Comparison of ENCODE assay signal across 34 cellular contexts in the genomic region with DNA sequence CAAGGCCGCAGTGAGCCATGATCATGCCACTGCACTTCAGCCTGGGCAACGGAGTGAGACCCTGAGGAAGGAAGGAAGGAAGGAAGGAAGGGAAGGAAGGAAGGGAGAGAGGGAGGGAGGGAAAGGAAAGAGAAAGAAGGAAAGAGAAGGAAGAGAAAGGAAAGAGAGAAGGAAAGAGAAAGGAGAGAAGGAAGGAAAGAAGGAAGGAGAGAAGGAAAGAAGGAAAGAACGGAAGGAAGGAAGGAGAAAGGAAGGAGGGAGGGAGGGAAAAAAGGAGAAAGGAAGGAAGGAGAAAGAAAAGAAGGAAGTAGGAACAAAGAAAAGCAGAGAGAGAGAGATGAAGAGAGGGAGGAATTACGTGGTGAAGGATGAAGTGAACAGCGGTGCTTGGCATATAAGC.
"Had no signal": no experiment of that assay in that cellular context is flagged by ENCODE, and none has a peak within 500 bp of the region (broad histone marks: within the 10 kb centered on the region; RNA-seq: fewer than 3 reads in every experiment).

No MANE protein-coding gene starts in this region.

- DNase-seq: activated CD4-positive, alpha-beta T cell treated with anti-CD3 and anti-CD28 coated beads for 36 hours; activated CD4-positive, alpha-beta T cell treated with anti-CD3 and anti-CD28 coated beads, Interleukin-2, amount 50 U/mL, for 1 hour; activated CD4-positive, alpha-beta T cell treated with anti-CD3 and anti-CD28 coated beads, Interleukin-2, amount 50 U/mL, for 48 hours; activated CD4-positive, CD25-positive, alpha-beta regulatory T cell treated with anti-CD3 and anti-CD28 coated beads, Interleukin-2, amount 50 U/mL, for 72 hours; activated CD8-positive, alpha-beta memory T cell treated with anti-CD3 and anti-CD28 coated beads, Interleukin-2, amount 10 ng/mL, durations not matched to agents 7 days and 5 days; activated CD8-positive, alpha-beta memory T cell treated with anti-CD3 and anti-CD28 coated beads, Interleukin-2, amount 50 U/mL, for 4 hours; activated CD8-positive, alpha-beta T cell treated with anti-CD3 and anti-CD28 coated beads, Interleukin-2, amount 10 ng/mL, durations not matched to agents 7 days and 5 days; activated effector memory CD4-positive, alpha-beta T cell treated with anti-CD3 and anti-CD28 coated beads, Interleukin-2, amount 50 U/mL, for 16 hours; activated naive CD4-positive, alpha-beta T cell treated with anti-CD3 and anti-CD28 coated beads for 36 hours; activated naive CD8-positive, alpha-beta T cell treated with anti-CD3 and anti-CD28 coated beads for 36 hours; activated naive CD8-positive, alpha-beta T cell treated with anti-CD3 and anti-CD28 coated beads, Interleukin-2, amount 50 U/mL, for 24 hours; activated T-cell treated with anti-CD3 and anti-CD28 coated beads, Interleukin-2, amount 50 U/mL, for 1 hour; activated T-cell treated with anti-CD3 and anti-CD28 coated beads, Interleukin-2, amount 50 U/mL, for 48 hours; adrenal gland; amygdala; aorta; body of pancreas; caudate nucleus; cortex of kidney; effector CD8-positive, alpha-beta T cell; foreskin keratinocyte; gastrocnemius medialis; glutamatergic neuron; heart left ventricle; T-helper 1 cell; T-helper 17 cell; T1000; WERI-Rb-1 had no signal

- H3K27me3 ChIP-seq: body of pancreas, foreskin keratinocyte, gastrocnemius medialis had no signal

- ATAC-seq: activated CD4-positive, alpha-beta T cell treated with anti-CD3 and anti-CD28 coated beads for 36 hours; activated CD8-positive, alpha-beta memory T cell treated with anti-CD3 and anti-CD28 coated beads, Interleukin-2, amount 10 ng/mL, durations not matched to agents 7 days and 5 days; activated CD8-positive, alpha-beta T cell treated with anti-CD3 and anti-CD28 coated beads, Interleukin-2, amount 10 ng/mL, durations not matched to agents 7 days and 5 days; activated naive CD8-positive, alpha-beta T cell treated with anti-CD3 and anti-CD28 coated beads, Interleukin-2, amount 50 U/mL, for 24 hours; body of pancreas; esophagus mucosa; foreskin keratinocyte; gastrocnemius medialis; heart left ventricle; T-helper 17 cell had no signal

- H3K9me3 ChIP-seq: adrenal gland, body of pancreas, gastrocnemius medialis, heart left ventricle had no signal

- H3K9me3 Mint-ChIP-seq: activated naive CD4-positive, alpha-beta T cell treated with anti-CD3 and anti-CD28 coated beads for 36 hours; activated naive CD4-positive, alpha-beta T cell treated with anti-CD3 and anti-CD28 coated beads, Interleukin-2, amount 50 U/mL, for 24 hours; activated naive CD8-positive, alpha-beta T cell treated with anti-CD3 and anti-CD28 coated beads for 36 hours; activated naive CD8-positive, alpha-beta T cell treated with anti-CD3 and anti-CD28 coated beads, Interleukin-2, amount 50 U/mL, for 24 hours; activated T-helper 1 cell treated with anti-CD3 and anti-CD28 coated beads, Interleukin-12 subunit alpha, Interleukin-12 subunit beta, Interleukin-2, Interleukin-4 antibody, amounts not matched to agents 30 ng/mL and 10 ng/mL and 1 ng/mL, durations not matched to agents 14 hours and 24 hours and 36 hours; activated T-helper 2 cell treated with anti-CD3 and anti-CD28 coated beads, Interferon-gamma antibody, Interleukin-2, Interleukin-4, amounts not matched to agents 10 μg/mL and 5 μg/mL and 100 μg/mL, durations not matched to agents 14 hours and 24 hours and 36 hours; T-helper 2 cell treated with Interferon-gamma antibody and Interleukin-4, amounts not matched to agents 5 μg/mL and 100 μg/mL, for 36 hours had no signal

- H3K36me3 Mint-ChIP-seq: activated CD8-positive, alpha-beta memory T cell treated with anti-CD3 and anti-CD28 coated beads, Interleukin-2, amount 10 ng/mL, durations not matched to agents 7 days and 5 days; activated naive CD4-positive, alpha-beta T cell treated with anti-CD3 and anti-CD28 coated beads, Interleukin-2, amount 50 U/mL, for 24 hours; activated naive CD8-positive, alpha-beta T cell treated with anti-CD3 and anti-CD28 coated beads for 36 hours had no signal

- H3K27ac Mint-ChIP-seq: activated CD4-positive, alpha-beta T cell treated with anti-CD3 and anti-CD28 coated beads for 36 hours; activated CD8-positive, alpha-beta memory T cell treated with anti-CD3 and anti-CD28 coated beads, Interleukin-2, amount 10 ng/mL, durations not matched to agents 7 days and 5 days; activated CD8-positive, alpha-beta T cell treated with anti-CD3 and anti-CD28 coated beads, Interleukin-2, amount 10 ng/mL, durations not matched to agents 7 days and 5 days; activated naive CD4-positive, alpha-beta T cell treated with anti-CD3 and anti-CD28 coated beads for 36 hours; activated naive CD4-positive, alpha-beta T cell treated with anti-CD3 and anti-CD28 coated beads, Interleukin-2, amount 50 U/mL, for 24 hours; activated naive CD8-positive, alpha-beta T cell treated with anti-CD3 and anti-CD28 coated beads for 36 hours; activated naive CD8-positive, alpha-beta T cell treated with anti-CD3 and anti-CD28 coated beads, Interleukin-2, amount 50 U/mL, for 24 hours; activated T-helper 1 cell treated with anti-CD3 and anti-CD28 coated beads, Interleukin-12 subunit alpha, Interleukin-12 subunit beta, Interleukin-2, Interleukin-4 antibody, amounts not matched to agents 30 ng/mL and 10 ng/mL and 1 ng/mL, durations not matched to agents 14 hours and 24 hours and 36 hours; activated T-helper 2 cell treated with anti-CD3 and anti-CD28 coated beads, Interferon-gamma antibody, Interleukin-2, Interleukin-4, amounts not matched to agents 10 μg/mL and 5 μg/mL and 100 μg/mL, durations not matched to agents 14 hours and 24 hours and 36 hours; T-helper 17 cell; T-helper 2 cell treated with Interferon-gamma antibody and Interleukin-4, amounts not matched to agents 5 μg/mL and 100 μg/mL, for 36 hours had no signal

- H3K27me3 Mint-ChIP-seq: activated CD4-positive, alpha-beta T cell treated with anti-CD3 and anti-CD28 coated beads for 36 hours; activated CD8-positive, alpha-beta memory T cell treated with anti-CD3 and anti-CD28 coated beads, Interleukin-2, amount 10 ng/mL, durations not matched to agents 7 days and 5 days; activated naive CD4-positive, alpha-beta T cell treated with anti-CD3 and anti-CD28 coated beads, Interleukin-2, amount 50 U/mL, for 24 hours; activated naive CD8-positive, alpha-beta T cell treated with anti-CD3 and anti-CD28 coated beads for 36 hours; activated naive CD8-positive, alpha-beta T cell treated with anti-CD3 and anti-CD28 coated beads, Interleukin-2, amount 50 U/mL, for 24 hours; T-helper 17 cell had no signal

- H3K27ac ChIP-seq: adrenal gland, body of pancreas, epithelial cell of prostate, foreskin keratinocyte, gastrocnemius medialis, heart left ventricle, WERI-Rb-1 had no signal

- H3K4me3 Mint-ChIP-seq: activated CD4-positive, alpha-beta T cell treated with anti-CD3 and anti-CD28 coated beads for 36 hours; activated CD8-positive, alpha-beta memory T cell treated with anti-CD3 and anti-CD28 coated beads, Interleukin-2, amount 10 ng/mL, durations not matched to agents 7 days and 5 days; activated CD8-positive, alpha-beta T cell treated with anti-CD3 and anti-CD28 coated beads, Interleukin-2, amount 10 ng/mL, durations not matched to agents 7 days and 5 days; activated naive CD4-positive, alpha-beta T cell treated with anti-CD3 and anti-CD28 coated beads for 36 hours; activated naive CD4-positive, alpha-beta T cell treated with anti-CD3 and anti-CD28 coated beads, Interleukin-2, amount 50 U/mL, for 24 hours; activated naive CD8-positive, alpha-beta T cell treated with anti-CD3 and anti-CD28 coated beads for 36 hours; activated naive CD8-positive, alpha-beta T cell treated with anti-CD3 and anti-CD28 coated beads, Interleukin-2, amount 50 U/mL, for 24 hours; activated T-helper 1 cell treated with anti-CD3 and anti-CD28 coated beads, Interleukin-12 subunit alpha, Interleukin-12 subunit beta, Interleukin-2, Interleukin-4 antibody, amounts not matched to agents 30 ng/mL and 10 ng/mL and 1 ng/mL, durations not matched to agents 14 hours and 24 hours and 36 hours; T-helper 17 cell; T-helper 2 cell treated with Interferon-gamma antibody and Interleukin-4, amounts not matched to agents 5 μg/mL and 100 μg/mL, for 36 hours had no signal

- H3K4me3 ChIP-seq: adrenal gland, body of pancreas, gastrocnemius medialis, heart left ventricle had no signal

- H3K36me3 ChIP-seq: adrenal gland, gastrocnemius medialis, heart left ventricle, WERI-Rb-1 had no signal

- H3K4me1 ChIP-seq: adrenal gland, body of pancreas had no signal
